In genomic region chr6:99613705-99614429, GRCh38 we compare ENCODE assay signal across 8 cellular contexts. TPM values are rescaled to one million over a fixed set of nuclear protein-coding genes. Genes with fewer than 3 reads are reported as not detected.
DNase-seq lines count a peak whose midpoint lies in the region; ATAC-seq and TF ChIP-seq lines count a peak whose summit lies in the region.

No MANE protein-coding gene starts in this region.

- peaks cover 76% of the 10 kb centered on the region for H3K27me3 Mint-ChIP-seq in T-helper 17 cell
- H3K27me3 Mint-ChIP-seq in progenitor cell of endocrine pancreas: peaks cover 89% of the 10 kb centered on the region

- peaks cover 38% of the 10 kb centered on the region for H3K27me3 ChIP-seq in PC-3 (ENCODE audit: low read length)

- in situ Hi-C loops in ACHN (cut with HindIII; ENCODE audit: low pct_ligation_motif_present, low pct_unique_long_range_greater_than_20kb, low sequenced_read_pairs): loop anchor here (25.0 kb wide), 1 partner anchor 123 kb away; no protein-coding TSS in a partner anchor

- POLR2A ChIA-PET in PC-3 (lab: Charles Lee; ENCODE audit: unreplicated experiment): no interaction called here

- no peak overlapping the region for H3K9ac ChIP-seq in PC-3 (ENCODE audit: low read length)

- H3F3A ChIP-seq in PC-3 (ENCODE audit: low read length, unreplicated experiment): no peaks in the 10 kb centered on the region

- peak overlapping the region; percentile 90 for H3K4me3 Mint-ChIP-seq in T-helper 17 cell
- peak overlapping the region; percentile 60 for H3K4me3 Mint-ChIP-seq in progenitor cell of endocrine pancreas (ENCODE audit: low read depth)

- H3K36me3 ChIP-seq in PC-3 (ENCODE audit: low read depth, low read length): no peaks in the 10 kb centered on the region

- H3K4me2 ChIP-seq in PC-3 (ENCODE audit: low read length): no peak overlapping the region

- no peak overlapping the region for H3K27ac ChIP-seq in PC-3 (ENCODE audit: low read length)

- peak overlapping the region; percentile 59 for H3K27ac Mint-ChIP-seq in T-helper 17 cell
- no peak overlapping the region for H3K27ac Mint-ChIP-seq in progenitor cell of endocrine pancreas

- no peak overlapping the region for H3K4me3 ChIP-seq in PC-3 (ENCODE audit: low read length)

- no peaks in the 10 kb centered on the region for H3K9me3 Mint-ChIP-seq in progenitor cell of endocrine pancreas (ENCODE audit: low read depth)

- no TSS peak for BruUV-seq in PC-3 (replicated peaks; lab: Mats Ljungman, UMichigan)

- peak; percentile 59 for ATAC-seq in GM19452 (IDR thresholded peaks at IDR 0.05; ENCODE audit: unreplicated experiment)
- ATAC-seq in HG03457 (IDR thresholded peaks at IDR 0.05; ENCODE audit: unreplicated experiment): peak; percentile 45
- peak; percentile 64 for ATAC-seq in T-helper 17 cell
- ATAC-seq in PC-3: no peak

- intact Hi-C loops in PC-3 (cut with micrococcal nuclease): no loop called here

- H3K9me3 ChIP-seq in T-helper 17 cell (ENCODE audit: control insufficient read depth, low read length, poor library complexity, severe bottlenecking): peaks cover 6% of the 10 kb centered on the region
- no peaks in the 10 kb centered on the region for H3K9me3 ChIP-seq in PC-3 (ENCODE audit: low read length)

- no peak overlapping the region for H2AFZ ChIP-seq in PC-3 (ENCODE audit: low read length)

- TF ChIP-seq CTCF in progenitor cell of endocrine pancreas (IDR thresholded peaks at IDR 0.05; ENCODE audit: unreplicated experiment): no peak
- no peak for TF ChIP-seq CTCF in PC-3 (conservative IDR thresholded peaks at IDR 0.05; ENCODE audit: low read depth, low read length)

- no peaks in the 10 kb centered on the region for H3K79me2 ChIP-seq in PC-3 (ENCODE audit: low read length)

- H3K4me1 ChIP-seq in PC-3 (ENCODE audit: insufficient read depth, low read length): no peaks in the 10 kb centered on the region

- H3K36me3 Mint-ChIP-seq in T-helper 17 cell (ENCODE audit: low read depth): peaks cover 4% of the 10 kb centered on the region
- H3K36me3 Mint-ChIP-seq in progenitor cell of endocrine pancreas (ENCODE audit: insufficient read depth): no peaks in the 10 kb centered on the region

- peaks cover 20% of the 10 kb centered on the region for H3K4me1 Mint-ChIP-seq in T-helper 17 cell
- peaks cover 2% of the 10 kb centered on the region for H3K4me1 Mint-ChIP-seq in progenitor cell of endocrine pancreas (ENCODE audit: low read depth)

- DNase-seq in EL (peak; percentile 29), T-helper 17 cell (no peak), glomerular visceral epithelial cell (ENCODE audit: extremely low spot score) (peak; percentile 26), progenitor cell of endocrine pancreas (ENCODE audit: low spot score, unreplicated experiment) (no peak), ACHN (no peak), PC-3 (no peak)

- H3K9me2 ChIP-seq in PC-3 (replicated peaks; ENCODE audit: low read length): no peaks in the 10 kb centered on the region

- CTCF ChIA-PET in PC-3 (lab: Charles Lee): no interaction called here

- no peaks in the 10 kb centered on the region for H4K20me1 ChIP-seq in PC-3 (ENCODE audit: low read length)

RNA-seq across cellular contexts. Expression of gene PRDM13, which starts 7.2 kb away (rescaled TPM):
- total RNA-seq in T-helper 17 cell (not detected), progenitor cell of endocrine pancreas (not detected in 2 replicates), PC-3 (2014; rRNA removed) (not detected in 2 replicates)

RNA-seq across cellular contexts. Expression of gene CCNC, which starts 45.4 kb away (rescaled TPM):
- total RNA-seq in T-helper 17 cell (10 to 100 TPM; 38.0 to 43.5 TPM), progenitor cell of endocrine pancreas (73.0 and 74.5 TPM in 2 replicates), PC-3 (2014; rRNA removed) (53.7 and 69.3 TPM in 2 replicates)

Comparison
In these comparisons a context has a peak if more than half of its experiments do, and no peak if none do; other contexts are left out.
1. DNase-seq: peak in EL (single experiment) and glomerular visceral epithelial cell (single experiment); none in T-helper 17 cell (0 of 3), progenitor cell of endocrine pancreas (single experiment), ACHN (single experiment) and PC-3 (single experiment).